Comparison of ENCODE assay signal across 1 cellular context in the genomic region with DNA sequence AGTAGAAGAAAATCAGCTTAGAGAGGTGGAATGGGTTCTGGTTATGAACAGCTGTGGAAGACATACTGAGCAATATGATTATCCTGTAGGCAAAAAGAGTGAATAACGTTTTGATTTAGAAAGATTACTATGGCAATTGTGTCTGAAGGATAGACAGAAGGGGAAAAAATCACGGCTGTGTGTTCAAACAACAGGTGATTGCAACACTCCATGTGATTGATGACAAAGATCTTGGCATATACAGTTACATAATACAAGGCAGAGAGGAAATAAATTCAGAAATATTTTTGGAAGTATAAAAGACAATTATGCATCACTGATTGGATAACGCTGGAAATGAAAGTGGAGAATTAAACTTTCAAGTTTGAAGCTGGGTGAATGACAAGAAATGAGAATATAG.
TF ChIP-seq lines count a peak whose summit lies in the region.

No MANE protein-coding gene starts in this region.

TF ChIP-seq in GM23338, 12 proteins besides CTCF, POLR2A, EP300 and RAD21:
- TF ChIP-seq ETS1 (IDR thresholded peaks at IDR 0.05) (no peak), JUNB (IDR thresholded peaks at IDR 0.05; ENCODE audit: unreplicated experiment) (no peak), CREB1 (CRISPR knock-in tag; IDR thresholded peaks at IDR 0.05; ENCODE audit: low read depth) (no peak), ZNF462 (CRISPR knock-in tag; IDR thresholded peaks at IDR 0.05) (no peak), EZH2phosphoT487 (IDR thresholded peaks at IDR 0.05; ENCODE audit: unreplicated experiment) (no peak), EZH2 (IDR thresholded peaks at IDR 0.05; ENCODE audit: low read depth, unreplicated experiment) (no peak), NANOG (IDR thresholded peaks at IDR 0.05; ENCODE audit: borderline replicate concordance) (no peak), ZNF331 (CRISPR knock-in tag; IDR thresholded peaks at IDR 0.05; ENCODE audit: low read depth) (no peak), ZNF114 (CRISPR knock-in tag; IDR thresholded peaks at IDR 0.05) (no peak), STAT1 (IDR thresholded peaks at IDR 0.05; ENCODE audit: unreplicated experiment) (no peak), REST (IDR thresholded peaks at IDR 0.05; ENCODE audit: unreplicated experiment) (no peak), POLR2AphosphoS5 (IDR thresholded peaks at IDR 0.05; ENCODE audit: low read depth) (no peak)
